ENCODE assay signal across 8 cellular contexts in genomic region chr17:30380106-30380420, GRCh38. TPM values are rescaled to one million over a fixed set of nuclear protein-coding genes. Genes with fewer than 3 reads are reported as not detected.
DNase-seq lines count a peak whose midpoint lies in the region; ATAC-seq and TF ChIP-seq lines count a peak whose summit lies in the region.

No MANE protein-coding gene starts in this region.

- H3K4me3 Mint-ChIP-seq in activated naive CD4-positive, alpha-beta T cell treated with anti-CD3 and anti-CD28 coated beads, Interleukin-2, amount 50 U/mL, for 24 hours, result peak overlapping the region; percentile 96

- H3K36me3 Mint-ChIP-seq in activated naive CD4-positive, alpha-beta T cell treated with anti-CD3 and anti-CD28 coated beads, Interleukin-2, amount 50 U/mL, for 24 hours, result peaks cover 14% of the 10 kb centered on the region

- peak overlapping the region; percentile 90 for H3K4me3 ChIP-seq in SK-N-MC
- H3K4me3 ChIP-seq in fibroblast of the aortic adventitia (ENCODE audit: low read depth, low read length), result peak overlapping the region; percentile 81
- H3K4me3 ChIP-seq in skeletal muscle cell (ENCODE audit: low read depth, low read length), result peak overlapping the region; percentile 82

- H3K9me3 Mint-ChIP-seq in activated naive CD4-positive, alpha-beta T cell treated with anti-CD3 and anti-CD28 coated beads, Interleukin-2, amount 50 U/mL, for 24 hours, result no peaks in the 10 kb centered on the region

- DNase-seq in activated naive CD4-positive, alpha-beta T cell treated with anti-CD3 and anti-CD28 coated beads, Interleukin-2, amount 50 U/mL, for 16 hours, result no peak
- DNase-seq in SK-N-MC (ENCODE audit: low read depth, low spot score) (no peak), fibroblast of the aortic adventitia (ENCODE audit: low read depth) (peak; percentile 34), skeletal muscle cell (ENCODE audit: low read depth) (no peak), NCI-H510A treated with DMSO at 0.1 percent for 48 hours (lab: John Stamatoyannopoulos, UW) (no peak)
- no peak for DNase-seq in NK-92 treated with Interleukin-12 subunit alpha and Interleukin-12 subunit beta, amount 100 ng/mL, for 24 hours (lab: John Stamatoyannopoulos, UW)

- H3K27ac Mint-ChIP-seq in activated naive CD4-positive, alpha-beta T cell treated with anti-CD3 and anti-CD28 coated beads, Interleukin-2, amount 50 U/mL, for 24 hours, result peak overlapping the region; percentile 90

- no peak overlapping the region for H3K27ac ChIP-seq in SK-N-MC

- no peaks in the 10 kb centered on the region; the same call in 1 of the 2 replicates for H3K36me3 ChIP-seq in SK-N-MC (ENCODE audit: insufficient read depth, low read length)

- H3K9me3 ChIP-seq in SK-N-MC (ENCODE audit: low read depth, low read length), result no peaks in the 10 kb centered on the region

- TF ChIP-seq CTCF in fibroblast of the aortic adventitia (IDR thresholded peaks at IDR 0.05; ENCODE audit: insufficient read depth, low read length), result no peak

- H3K4me1 Mint-ChIP-seq in activated naive CD4-positive, alpha-beta T cell treated with anti-CD3 and anti-CD28 coated beads, Interleukin-2, amount 50 U/mL, for 24 hours, result peaks cover 64% of the 10 kb centered on the region

- ATAC-seq in GM21367 (IDR thresholded peaks at IDR 0.05; ENCODE audit: unreplicated experiment), result no peak

- no peaks in the 10 kb centered on the region for H3K27me3 Mint-ChIP-seq in activated naive CD4-positive, alpha-beta T cell treated with anti-CD3 and anti-CD28 coated beads, Interleukin-2, amount 50 U/mL, for 24 hours

- peak overlapping the region; percentile 78 for H3K9ac ChIP-seq in SK-N-MC (ENCODE audit: insufficient read length)

RNA-seq across cellular contexts. Expression of gene CPD, which starts 1.3 kb away (rescaled TPM):
- total RNA-seq in fibroblast of the aortic adventitia (ENCODE audit: low replicate concordance), result 92.9 and 102 TPM in 2 replicates

RNA-seq across cellular contexts. Expression of gene TMIGD1, which starts 46.2 kb away (rescaled TPM):
- total RNA-seq in fibroblast of the aortic adventitia (ENCODE audit: low replicate concordance), result not detected in 2 replicates
